ENCODE assay signal across 8 cellular contexts in the genomic region with DNA sequence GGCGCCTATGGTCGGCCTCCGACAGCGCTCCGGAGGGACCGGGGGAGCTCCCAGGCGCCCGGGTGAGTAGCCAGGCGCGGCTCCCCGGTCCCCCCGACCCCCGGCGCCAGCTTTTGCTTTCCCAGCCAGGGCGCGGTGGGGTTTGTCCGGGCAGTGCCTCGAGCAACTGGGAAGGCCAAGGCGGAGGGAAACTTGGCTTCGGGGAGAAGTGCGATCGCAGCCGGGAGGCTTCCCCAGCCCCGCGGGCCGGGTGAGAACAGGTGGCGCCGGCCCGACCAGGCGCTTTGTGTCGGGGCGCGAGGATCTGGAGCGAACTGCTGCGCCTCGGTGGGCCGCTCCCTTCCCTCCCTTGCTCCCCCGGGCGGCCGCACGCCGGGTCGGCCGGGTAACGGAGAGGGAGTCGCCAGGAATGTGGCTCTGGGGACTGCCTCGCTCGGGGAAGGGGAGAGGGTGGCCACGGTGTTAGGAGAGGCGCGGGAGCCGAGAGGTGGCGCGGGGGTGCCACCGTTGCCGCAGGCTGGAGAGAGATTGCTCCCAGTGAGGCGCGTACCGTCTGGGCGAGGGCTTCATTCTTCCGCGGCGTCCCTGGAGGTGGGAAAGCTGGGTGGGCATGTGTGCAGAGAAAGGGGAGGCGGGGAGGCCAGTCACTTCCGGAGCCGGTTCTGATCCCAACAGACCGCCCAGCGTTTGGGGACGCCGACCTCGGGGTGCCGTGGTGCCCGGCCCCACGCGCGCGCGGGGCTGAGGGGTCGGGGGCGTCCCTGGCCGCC. TPM values are rescaled to one million over a fixed set of nuclear protein-coding genes. Genes with fewer than 3 reads are reported as not detected.
DNase-seq lines count a peak whose midpoint lies in the region; ATAC-seq and TF ChIP-seq lines count a peak whose summit lies in the region.

No MANE protein-coding gene starts in this region.

- TF ChIP-seq POLR2A in Peyer's patch (IDR thresholded peaks at IDR 0.05) (no peak), testis (IDR thresholded peaks at IDR 0.05) (no peak)

- H3K9me3 ChIP-seq in Peyer's patch (no peaks in the 10 kb centered on the region), lower lobe of right lung (no peaks in the 10 kb centered on the region), testis (no peaks in the 10 kb centered on the region)

- H3K27me3 ChIP-seq in Peyer's patch (no peaks in the 10 kb centered on the region), dorsolateral prefrontal cortex (peaks cover 0 to 33% (median 2%) of the 10 kb centered on the region in 45 donors), lower lobe of right lung (ENCODE audit: low read depth) (no peaks in the 10 kb centered on the region), testis (no peaks in the 10 kb centered on the region)

- peaks cover 0 to 10% (median 0%) of the 10 kb centered on the region in 4 donors for H3K4me1 ChIP-seq in Peyer's patch
- peaks cover 45% of the 10 kb centered on the region for H3K4me1 ChIP-seq in lower lobe of right lung
- peaks cover 12% of the 10 kb centered on the region for H3K4me1 ChIP-seq in testis

- peak in 2 of 6 experiments; percentile 26 to 41 for TF ChIP-seq CTCF in Peyer's patch (IDR thresholded peaks at IDR 0.05)
- TF ChIP-seq CTCF in dorsolateral prefrontal cortex (IDR thresholded peaks at IDR 0.05 in 54 of 56, conservative IDR thresholded peaks at IDR 0.05 in 2 of 56; ENCODE audit: low read depth in 1 of 56, partially characterized antibody in 56 of 56) = peak in 15 of 56 donors; percentile 5 to 36 (median 12)
- no peak for TF ChIP-seq CTCF in lower lobe of right lung (IDR thresholded peaks at IDR 0.05)
- no peak for TF ChIP-seq CTCF in testis (IDR thresholded peaks at IDR 0.05)

- H3K36me3 ChIP-seq in Peyer's patch = no peaks in the 10 kb centered on the region
- H3K36me3 ChIP-seq in lower lobe of right lung = no peaks in the 10 kb centered on the region
- H3K36me3 ChIP-seq in testis (ENCODE audit: low read depth, missing control alignments) = no peaks in the 10 kb centered on the region

- ATAC-seq in HG02571 (IDR thresholded peaks at IDR 0.05; ENCODE audit: unreplicated experiment) = peak; percentile 8
- peak; percentile 85 for ATAC-seq in lower lobe of right lung

- intact Hi-C loops in dorsolateral prefrontal cortex (cut with DNase I) = loop anchor here in 1 of 2 donors (10.0 kb wide), 1 partner anchor 167 kb away; no protein-coding TSS in a partner anchor
- intact Hi-C loops in lower lobe of right lung (cut with DNase I) = no loop called here
- intact Hi-C loops in testis (cut with DNase I; ENCODE audit: low total_unique reads) = loop anchor here (5.0 kb wide), 1 partner anchor 161 kb away; no protein-coding TSS in a partner anchor

- peak; percentile 9 for DNase-seq in NCI-H345 (lab: John Stamatoyannopoulos, UW)
- no peak for DNase-seq in NCI-H345 treated with DMSO at 0.1 percent for 48 hours (lab: John Stamatoyannopoulos, UW; ENCODE audit: unreplicated experiment)
- peak in 2 of 3 donors; percentile 67 to 77 for DNase-seq in Peyer's patch
- DNase-seq in dorsolateral prefrontal cortex = peak in 5 of 10 donors; percentile 30 to 65 (median 58)
- DNase-seq in lower lobe of right lung = peak; percentile 70
- DNase-seq in testis = peak; percentile 65
- DNase-seq in NCI-H187 treated with DMSO at 0.1 percent for 48 hours (lab: John Stamatoyannopoulos, UW) = no peak

- 1% methylated on average over 25 to 64 of the region's 81 CpGs for WGBS in testis, 2 donors

- peak overlapping the region; percentile 65 to 78 (median 75) for H3K27ac ChIP-seq in Peyer's patch
- H3K27ac ChIP-seq in dorsolateral prefrontal cortex = peak overlapping the region in 58 of 59 donors; percentile 15 to 94 (median 83)
- peak overlapping the region; percentile 90 for H3K27ac ChIP-seq in lower lobe of right lung
- peak overlapping the region; percentile 80 to 87 for H3K27ac ChIP-seq in testis

- H3K4me3 ChIP-seq in Peyer's patch (peak overlapping the region; percentile 39 to 82 (median 64)), dorsolateral prefrontal cortex (peak overlapping the region; percentile 20 to 82 (median 69)), lower lobe of right lung (peak overlapping the region; percentile 81), testis (peak overlapping the region; percentile 73 to 91)

RNA-seq across cellular contexts. Expression of a gene that starts 0.6 kb away (rescaled TPM):
- total RNA-seq in Peyer's patch (10 to 100 TPM; 45.4 to 96.4 (median 77.2) TPM), dorsolateral prefrontal cortex (100 to 1,000 TPM in 112 of 120 experiments, 10 to 100 TPM in 8; 51.6 to 223 (median 138) TPM), lower lobe of right lung (196 TPM), testis (10 to 100 TPM; 71.0 to 74.6 TPM)
- 35.1 TPM for polyA plus RNA-seq in testis (ENCODE audit: insufficient read depth, low read depth, low replicate concordance)

Comparison
In these comparisons a context has a peak if more than half of its experiments do, and no peak if none do; other contexts are left out.
1. DNase-seq: peak in NCI-H345 (single experiment), Peyer's patch (2 of 3), lower lobe of right lung (single experiment) and testis (single experiment); none in NCI-H345 treated with DMSO at 0.1 percent for 48 hours (single experiment) and NCI-H187 treated with DMSO at 0.1 percent for 48 hours (single experiment).
2. Peak in every context shown above with its lines, with median percentiles within 50 percentile points of each other: H3K27ac ChIP-seq and H3K4me3 ChIP-seq.